20 cellular contexts compared by ENCODE assay signal in genomic region chr7:122135275-122135674, GRCh38.
"Had no signal": no experiment of that assay in that cellular context is flagged by ENCODE, and none has a peak within 500 bp of the region (broad histone marks: within the 10 kb centered on the region; RNA-seq: fewer than 3 reads in every experiment).

No MANE protein-coding gene starts in this region.

- H3K4me3 ChIP-seq: esophagus muscularis mucosa, right atrium auricular region, spleen had no signal

- H3K27me3 ChIP-seq: esophagus muscularis mucosa, gastrocnemius medialis, right atrium auricular region, spleen had no signal

- H3K9me3 ChIP-seq: esophagus muscularis mucosa, gastrocnemius medialis, right atrium auricular region, spleen had no signal

- H3K36me3 ChIP-seq: gastrocnemius medialis, right atrium auricular region, spleen had no signal

- DNase-seq: activated CD4-positive, alpha-beta T cell treated with anti-CD3 and anti-CD28 coated beads, Interleukin-2, amount 50 U/mL, for 1 hour; activated CD4-positive, CD25-positive, alpha-beta regulatory T cell treated with anti-CD3 and anti-CD28 coated beads, Interleukin-2, amount 50 U/mL, for 72 hours; activated gamma-delta T cell treated with Interleukin-2 at 50 U/mL for 16 hours; activated T-cell treated with anti-CD3 and anti-CD28 coated beads, Interleukin-2, amount 50 U/mL, for 1 hour; aorta; central memory CD4-positive, alpha-beta T cell; effector CD8-positive, alpha-beta T cell; gastrocnemius medialis; head of caudate nucleus; left cardiac atrium; mesendoderm; naive B cell; spleen; stimulated activated CD4-positive, alpha-beta T cell treated with anti-CD3 and anti-CD28 coated beads, Interleukin-4, amount 100 ng/mL, for 1 hour; stimulated activated naive CD4-positive, alpha-beta T cell treated with Interleukin-2 at 50 U/mL for 16 hours; T-cell had no signal

- H3K27ac ChIP-seq: esophagus muscularis mucosa, gastrocnemius medialis, right atrium auricular region, spleen, VCaP had no signal

- ATAC-seq: activated naive CD4-positive, alpha-beta T cell treated with anti-CD3 and anti-CD28 coated beads, Interleukin-2, amount 50 U/mL, for 72 hours; gastrocnemius medialis; left cardiac atrium; T-cell had no signal
